ENCODE assay signal across 9 cellular contexts in the genomic region with DNA sequence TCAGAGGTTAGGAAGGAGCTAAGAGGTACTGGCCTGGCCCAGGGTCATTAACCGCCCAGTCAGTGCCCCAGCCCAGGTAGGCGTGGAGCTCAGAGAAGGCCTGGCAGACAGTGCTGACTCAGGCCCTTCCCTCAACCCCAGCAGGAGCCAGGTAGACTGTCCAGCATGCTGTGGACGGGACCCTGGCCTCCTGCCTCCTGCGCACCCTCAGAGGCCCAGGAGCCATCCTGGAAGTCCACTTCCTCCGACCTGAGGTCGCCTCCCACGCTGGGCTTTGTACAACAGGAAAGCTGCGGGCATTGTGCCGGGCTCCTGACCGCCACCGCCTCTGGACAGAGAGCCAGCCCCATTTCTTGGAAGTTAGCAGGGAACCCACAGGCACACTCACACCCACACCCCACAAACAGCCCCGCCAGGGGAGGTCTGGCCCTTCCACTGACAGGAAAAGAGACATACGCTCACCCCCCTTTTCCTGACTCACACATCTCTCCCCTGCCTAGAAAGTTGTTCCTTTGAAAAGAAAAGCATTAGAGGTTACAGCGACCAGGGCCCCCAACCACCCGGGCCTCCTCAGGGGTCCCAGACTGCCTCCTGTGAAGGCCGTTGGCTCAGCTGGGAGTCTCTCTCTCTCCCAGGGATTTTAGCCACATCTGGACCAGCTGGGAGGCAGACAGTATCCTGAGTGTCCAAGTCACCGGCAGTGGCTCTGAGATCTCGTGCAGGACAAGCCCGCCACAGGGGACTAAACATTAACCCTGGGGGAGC. TPM values are rescaled to one million over a fixed set of nuclear protein-coding genes. Genes with fewer than 3 reads are reported as not detected.
DNase-seq lines count a peak whose midpoint lies in the region; ATAC-seq and TF ChIP-seq lines count a peak whose summit lies in the region.
"Had no signal": no experiment of that assay in that cellular context is flagged by ENCODE, and none has a peak within 500 bp of the region (broad histone marks: within the 10 kb centered on the region; RNA-seq: fewer than 3 reads in every experiment).

No MANE protein-coding gene starts in this region.

- CTCF ChIA-PET in AG04450 (lab: Charles Lee) (interaction anchor here (2.1 to 15.9 kb wide), 3 partner anchors 11 to 72 kb away, joined by 6 to 264 read pairs (median 14); no protein-coding TSS in a partner anchor), Panc1 (lab: Charles Lee) (no interaction called here)

- in situ Hi-C loops in Panc1 (cut with HindIII; ENCODE audit: low pct_unique_long_range_greater_than_20kb, low sequenced_read_pairs) = no loop called here

- H3K4me1 ChIP-seq in Panc1 (ENCODE audit: control insufficient read depth, insufficient read depth, low read length) = peaks cover 44% of the 10 kb centered on the region

- no peak for DNase-seq in AG04450 (ENCODE audit: low read depth, low spot score)
- DNase-seq in Panc1 (ENCODE audit: low read depth, low spot score) = no peak
- DNase-seq in effector memory CD8-positive, alpha-beta T cell = no peak
- DNase-seq in natural killer cell = peak; percentile 57
- no peak for DNase-seq in DMS 273 treated with DMSO at 0.1 percent for 48 hours (lab: John Stamatoyannopoulos, UW)
- DNase-seq in central memory CD4-positive, alpha-beta T cell = no peak
- DNase-seq in OCI-M1 (lab: John Stamatoyannopoulos, UW) = no peak
- DNase-seq: testis had no signal

- H3K4me1 Mint-ChIP-seq in effector memory CD8-positive, alpha-beta T cell (ENCODE audit: low read depth in 2 of 2) = peaks cover 40 to 54% of the 10 kb centered on the region in 2 donors
- H3K4me1 Mint-ChIP-seq in natural killer cell = peaks cover 50 to 59% of the 10 kb centered on the region in 2 donors

- peak overlapping the region; percentile 3 for H3K27ac ChIP-seq in AG04450 (ENCODE audit: low read depth, low read length)
- H3K27ac ChIP-seq in Panc1 (ENCODE audit: low read length) = 0 out of 2 replicates have a peak overlapping the region, but pooled peaks have one; percentile 17
- H3K27ac ChIP-seq: testis had no signal

- POLR2A ChIA-PET in AG04450 (lab: Yijun Ruan, JAX) = no interaction called here
- POLR2A ChIA-PET in Panc1 (lab: Charles Lee) = no interaction called here

- intact Hi-C loops in Panc1 (cut with micrococcal nuclease; ENCODE audit: unreplicated experiment) = no loop called here
- intact Hi-C loops in natural killer cell (cut with micrococcal nuclease) = loop anchor here (2.0 kb wide), 1 partner anchor 31 kb away; no protein-coding TSS in a partner anchor

- peak overlapping the region; percentile 51 to 75 for H3K4me3 Mint-ChIP-seq in effector memory CD8-positive, alpha-beta T cell
- H3K4me3 Mint-ChIP-seq in natural killer cell = peak overlapping the region; percentile 80

- no peak for TF ChIP-seq CTCF in AG04450 (IDR thresholded peaks at IDR 0.05; ENCODE audit: low read depth, low read length)
- TF ChIP-seq CTCF in Panc1 (IDR thresholded peaks at IDR 0.05) = no peak
- TF ChIP-seq CTCF in natural killer cell (IDR thresholded peaks at IDR 0.05) = no peak

- H3K36me3 Mint-ChIP-seq in effector memory CD8-positive, alpha-beta T cell (ENCODE audit: insufficient read depth) = peaks cover 94% of the 10 kb centered on the region
- H3K36me3 Mint-ChIP-seq in natural killer cell = no peaks in the 10 kb centered on the region

- H3K27me3 ChIP-seq in AG04450 (ENCODE audit: control insufficient read depth, insufficient read depth, low read length) (no peaks in the 10 kb centered on the region), Panc1 (ENCODE audit: control insufficient read depth, insufficient read depth, low read length) (no peaks in the 10 kb centered on the region)
- H3K27me3 ChIP-seq: testis had no signal

- H3K9me3 Mint-ChIP-seq in effector memory CD8-positive, alpha-beta T cell = no peaks in the 10 kb centered on the region
- H3K9me3 Mint-ChIP-seq in natural killer cell = no peaks in the 10 kb centered on the region

- no peaks in the 10 kb centered on the region; the same call in 1 of the 2 replicates for H3K9me3 ChIP-seq in AG04450 (ENCODE audit: control insufficient read depth, insufficient read depth, low read length)
- H3K9me3 ChIP-seq in Panc1 (ENCODE audit: control insufficient read depth, insufficient read depth, low read depth, low read length) = no peaks in the 10 kb centered on the region
- H3K9me3 ChIP-seq: testis had no signal

- no peaks in the 10 kb centered on the region for H3K27me3 Mint-ChIP-seq in effector memory CD8-positive, alpha-beta T cell
- no peaks in the 10 kb centered on the region for H3K27me3 Mint-ChIP-seq in natural killer cell (ENCODE audit: low read depth in 2 of 2)

- no TSS peak for BruUV-seq in Panc1 (replicated peaks; lab: Mats Ljungman, UMichigan)

- ATAC-seq in Panc1 = no peak
- ATAC-seq in effector memory CD8-positive, alpha-beta T cell (replicated peaks) = peak; percentile 33
- ATAC-seq in natural killer cell = peak; percentile 24 to 39 (median 28)
- no peak for ATAC-seq in HG03521 (IDR thresholded peaks at IDR 0.05; ENCODE audit: unreplicated experiment)

- peak overlapping the region; percentile 96 to 97 for H3K27ac Mint-ChIP-seq in effector memory CD8-positive, alpha-beta T cell
- H3K27ac Mint-ChIP-seq in natural killer cell = peak overlapping the region; percentile 94 to 97

- H3K4me3 ChIP-seq in AG04450 (ENCODE audit: low read depth, low read length) (no peak overlapping the region), Panc1 (ENCODE audit: low read depth in 2 of 2, low read length in 2 of 2) (no peak overlapping the region)
- H3K4me3 ChIP-seq: testis had no signal

- H3K36me3 ChIP-seq in Panc1 (ENCODE audit: control insufficient read depth, insufficient read depth, low read length) = no peaks in the 10 kb centered on the region

RNA-seq across cellular contexts. Expression of gene RALGDS, which starts 7.7 kb away (rescaled TPM):
- 19.1 and 25.4 TPM in 2 replicates for polyA plus RNA-seq in AG04450 (2011; rRNA removed)
- 11.2 and 13.1 TPM in 2 replicates for polyA minus RNA-seq in AG04450 (2011; rRNA and poly(A)+ RNA removed)
- 25.8 TPM for total RNA-seq in Panc1 (2021; ENCODE audit: unreplicated experiment)
- 47.7 TPM for polyA plus RNA-seq in Panc1 (2012; ENCODE audit: insufficient read length)
- total RNA-seq in natural killer cell = 100 to 1,000 TPM; 206 to 250 (median 208) TPM

RNA-seq across cellular contexts. Expression of gene GBGT1, which starts 50.4 kb away (rescaled TPM):
- 3.5 TPM in 2 replicates for polyA plus RNA-seq in AG04450 (2011; rRNA removed)
- polyA minus RNA-seq in AG04450 (2011; rRNA and poly(A)+ RNA removed) = 6.2 and 6.4 TPM in 2 replicates
- total RNA-seq in Panc1 (2021; ENCODE audit: unreplicated experiment) (1.8 TPM), natural killer cell (1 to 10 TPM; 1.4 to 2.2 (median 1.7) TPM)
- polyA plus RNA-seq in Panc1 (2012; ENCODE audit: insufficient read length) = 2.6 TPM

RNA-seq across cellular contexts. Expression of gene CEL, which starts 51.6 kb away (rescaled TPM):
- polyA plus RNA-seq in AG04450 (2011; rRNA removed) = 0.24 and 0.41 TPM in 2 replicates
- polyA minus RNA-seq in AG04450 (2011; rRNA and poly(A)+ RNA removed) = 0.22 and 0.32 TPM in 2 replicates
- 4.3 TPM for total RNA-seq in Panc1 (2021; ENCODE audit: unreplicated experiment)
- polyA plus RNA-seq in Panc1 (2012; ENCODE audit: insufficient read length) = 0.64 TPM
- under 1 TPM; 0.18 to 0.68 (median 0.42) TPM for total RNA-seq in natural killer cell

Comparison
In these comparisons a context has a peak if more than half of its experiments do, and no peak if none do; other contexts are left out.
1. ATAC-seq: peak in effector memory CD8-positive, alpha-beta T cell (single experiment) and natural killer cell (3 of 3); none in Panc1 (single experiment) and HG03521 (single experiment).